Comparison of ENCODE assay signal across 25 cellular contexts in genomic region chr4:81481151-81481550, GRCh38. TPM values are rescaled to one million over a fixed set of nuclear protein-coding genes. Genes with fewer than 3 reads are reported as not detected.
"Had no signal": no experiment of that assay in that cellular context is flagged by ENCODE, and none has a peak within 500 bp of the region (broad histone marks: within the 10 kb centered on the region; RNA-seq: fewer than 3 reads in every experiment).

No MANE protein-coding gene starts in this region.

- H3K9me3 Mint-ChIP-seq: T-cell had no signal

- H3K27ac Mint-ChIP-seq: T-cell had no signal

- H3K9ac ChIP-seq: SK-N-SH had no signal

- H3K36me3 Mint-ChIP-seq: T-cell had no signal

- H3K4me2 ChIP-seq: SK-N-SH had no signal

- ATAC-seq: Panc1, PC-3, T-cell had no signal

- H3K4me3 Mint-ChIP-seq: T-cell had no signal

- H3K9me3 ChIP-seq: MG63, SK-N-SH had no signal

- H3K36me3 ChIP-seq: MG63 had no signal

- H3K4me3 ChIP-seq: MG63 had no signal

- DNase-seq: Karpas-422, KG1, MG63, NCI-H1092, NCI-H1105 treated with DMSO at 0.1 percent for 48 hours, NCI-H1417 treated with DMSO at 0.1 percent for 48 hours, NCI-H146, NCI-H1694 treated with DMSO at 0.1 percent for 48 hours, NCI-H1930, NCI-H2081, NCI-H2107, NCI-H2227 treated with DMSO at 0.1 percent for 48 hours, NCI-H446, NCI-H510A, NCI-H524 treated with DMSO at 0.1 percent for 48 hours, NCI-H69, NCI-H774, PC-3, SHP77, SK-N-SH, SW 1271, T-cell had no signal

- H3K27me3 Mint-ChIP-seq: T-cell had no signal

- H3K27ac ChIP-seq: RWPE1 had no signal

- H3K27me3 ChIP-seq: MG63 had no signal

RNA-seq across cellular contexts. Expression of gene RASGEF1B, which starts 9.4 kb away (rescaled TPM):
- total RNA-seq: HT1080 had no signal
- polyA plus RNA-seq: SK-N-SH had no signal
